In genomic region chr3:101809178-101810022, GRCh38 we compare ENCODE assay signal across 8 cellular contexts. TPM values are rescaled to one million over a fixed set of nuclear protein-coding genes. Genes with fewer than 3 reads are reported as not detected.
DNase-seq lines count a peak whose midpoint lies in the region; ATAC-seq, FAIRE-seq and TF ChIP-seq lines count a peak whose summit lies in the region.

No MANE protein-coding gene starts in this region.

- H4K20me1 ChIP-seq in PC-3 (ENCODE audit: low read length) (no peaks in the 10 kb centered on the region), GM12878 (ENCODE audit: control insufficient read depth, insufficient read depth) (no peaks in the 10 kb centered on the region), keratinocyte (ENCODE audit: control insufficient read depth, extremely low read depth, insufficient read depth, low read length) (no peaks in the 10 kb centered on the region)

- no peak overlapping the region for H3K4me3 ChIP-seq in PC-3 (ENCODE audit: low read length)
- no peak overlapping the region for H3K4me3 ChIP-seq in GM12878
- H3K4me3 ChIP-seq in keratinocyte (ENCODE audit: control insufficient read depth in 2 of 3, extremely low read depth in 1 of 3, insufficient read depth in 2 of 3, low read depth in 1 of 3, low read length in 3 of 3): no peak overlapping the region

- TF ChIP-seq EP300 in GM12878 (IDR thresholded peaks at IDR 0.05; ENCODE audit: borderline replicate concordance in 1 of 2, control insufficient read depth in 1 of 2, low read depth in 2 of 2, low read length in 2 of 2): no peak

- peak; percentile 82 for TF ChIP-seq RAD21 in GM12878 (IDR thresholded peaks at IDR 0.05; ENCODE audit: insufficient read depth, low read depth, low read length)

- RAD21 ChIA-PET in GM12878 (lab: Charles Lee; ENCODE audit: unreplicated experiment): interaction anchor here (0.6 to 15.9 kb wide), 17 partner anchors 11 to 727 kb away, joined by 3 to 659 read pairs (median 3); partner anchors contain the start of gene NFKBIZ

- H3K36me3 ChIP-seq in PC-3 (ENCODE audit: low read depth, low read length) (no peaks in the 10 kb centered on the region), GM12878 (ENCODE audit: control insufficient read depth in 2 of 2, insufficient read depth in 2 of 2, low read length in 1 of 2) (no peaks in the 10 kb centered on the region), keratinocyte (ENCODE audit: control insufficient read depth in 2 of 2, extremely low read depth in 1 of 2, insufficient read depth in 2 of 2, low read length in 2 of 2) (no peaks in the 10 kb centered on the region)

- intact Hi-C loops in PC-3 (cut with micrococcal nuclease): loop anchor here (1.0 to 10.0 kb wide), 10 partner anchors 53 to 863 kb away; no protein-coding TSS in a partner anchor
- intact Hi-C loops in GM12878 (cut with micrococcal nuclease; ENCODE audit: unreplicated experiment): loop anchor here (1.0 to 10.0 kb wide), 5 partner anchors 128 to 865 kb away; no protein-coding TSS in a partner anchor

- no peaks in the 10 kb centered on the region for H3K27me3 ChIP-seq in PC-3 (ENCODE audit: low read length)
- H3K27me3 ChIP-seq in GM12878 (replicated peaks in 1 of 2; ENCODE audit: control insufficient read depth in 2 of 2, insufficient read depth in 2 of 2, low read length in 1 of 2): no peaks in the 10 kb centered on the region
- H3K27me3 ChIP-seq in keratinocyte (ENCODE audit: control insufficient read depth, extremely low read depth, insufficient read depth, low read length): no peaks in the 10 kb centered on the region

- H3K27ac Mint-ChIP-seq in activated CD8-positive, alpha-beta memory T cell treated with anti-CD3 and anti-CD28 coated beads, Interleukin-2, amount 10 ng/mL, durations not matched to agents 7 days and 5 days: peak overlapping the region; percentile 52

- POLR2A ChIA-PET in PC-3 (lab: Charles Lee; ENCODE audit: unreplicated experiment) (no interaction called here), GM12878 (lab: Charles Lee) (interaction anchor here (0.7 kb wide), 1 partner anchor 420 kb away, joined by 3 read pairs; no protein-coding TSS in a partner anchor)

- no peak for DNase-seq in activated CD8-positive, alpha-beta memory T cell treated with anti-CD3 and anti-CD28 coated beads, Interleukin-2, amount 10 ng/mL, durations not matched to agents 7 days and 5 days
- DNase-seq in activated CD8-positive, alpha-beta memory T cell treated with anti-CD3 and anti-CD28 coated beads for 24 hours: no peak
- peak; percentile 74 for DNase-seq in PC-3
- no peak for DNase-seq in GM12878 (ENCODE audit: low read depth, low spot score)
- DNase-seq in keratinocyte (ENCODE audit: low read depth, low spot score): no peak
- DNase-seq in stimulated activated naive CD4-positive, alpha-beta T cell treated with Interleukin-2 at 50 U/mL for 16 hours (lab: John Stamatoyannopoulos, UW): peak; percentile 5
- DNase-seq in SHP77 treated with DMSO at 0.1 percent for 48 hours (lab: John Stamatoyannopoulos, UW): no peak

- no peaks in the 10 kb centered on the region for H3K79me2 ChIP-seq in PC-3 (ENCODE audit: low read length)
- H3K79me2 ChIP-seq in GM12878 (ENCODE audit: control insufficient read depth, insufficient read depth, low read length): no peaks in the 10 kb centered on the region
- H3K79me2 ChIP-seq in keratinocyte (ENCODE audit: control insufficient read depth, insufficient read depth, low read length): no peaks in the 10 kb centered on the region

- in situ Hi-C loops in GM12878 (cut with MboI): loop anchor here (5.0 kb wide), 2 partner anchors 418 to 723 kb away; no protein-coding TSS in a partner anchor

- no peaks in the 10 kb centered on the region for H3K9me2 ChIP-seq in PC-3 (replicated peaks; ENCODE audit: low read length)

- peak; percentile 93 for TF ChIP-seq CTCF in PC-3 (conservative IDR thresholded peaks at IDR 0.05; ENCODE audit: low read depth, low read length)
- peak; percentile 56 to 84 (median 65); a peak in 5 of 6 replicates for TF ChIP-seq CTCF in GM12878 (IDR thresholded peaks at IDR 0.05 in 2 of 3, conservative IDR thresholded peaks at IDR 0.05 in 1 of 3; ENCODE audit: control insufficient read depth in 2 of 3, extremely low read depth in 1 of 3, insufficient read depth in 1 of 3, low read depth in 3 of 3, low read length in 3 of 3)
- peak; percentile 47 to 53 (median 52) for TF ChIP-seq CTCF in keratinocyte (optimal IDR thresholded peaks at IDR 0.05 in 1 of 3, IDR thresholded peaks at IDR 0.05 in 1 of 3, conservative IDR thresholded peaks at IDR 0.05 in 1 of 3; ENCODE audit: extremely low read depth in 1 of 3, insufficient read depth in 2 of 3, low read length in 3 of 3)

- ATAC-seq in activated CD8-positive, alpha-beta memory T cell treated with anti-CD3 and anti-CD28 coated beads, Interleukin-2, amount 10 ng/mL, durations not matched to agents 7 days and 5 days: peak; percentile 62
- ATAC-seq in HG02759 (IDR thresholded peaks at IDR 0.05; ENCODE audit: unreplicated experiment) (peak; percentile 52), PC-3 (peak; percentile 78), GM12878 (peak; percentile 64)

- peak overlapping the region; percentile 51 for H3K9ac ChIP-seq in PC-3 (ENCODE audit: low read length)
- H3K9ac ChIP-seq in GM12878 (ENCODE audit: control insufficient read depth, insufficient read depth, low read length): no peak overlapping the region
- H3K9ac ChIP-seq in keratinocyte (ENCODE audit: control insufficient read depth, extremely low read depth, insufficient read depth, low read length): no peak overlapping the region

- H3K4me1 ChIP-seq in PC-3 (ENCODE audit: insufficient read depth, low read length): peaks cover 19% of the 10 kb centered on the region
- H3K4me1 ChIP-seq in GM12878 (ENCODE audit: control insufficient read depth, insufficient read depth, low read length): peaks cover 15% of the 10 kb centered on the region
- H3K4me1 ChIP-seq in keratinocyte (ENCODE audit: control insufficient read depth, extremely low read depth, insufficient read depth, low read length): no peaks in the 10 kb centered on the region

- dilution Hi-C loops in keratinocyte (cut with MboI; ENCODE audit: extremely low pct_ligation_motif_present, low sequenced_read_pairs): loop anchor here (10.0 kb wide), 1 partner anchor 415 kb away; no protein-coding TSS in a partner anchor

- H3K9me3 ChIP-seq in PC-3 (ENCODE audit: low read length) (no peaks in the 10 kb centered on the region), GM12878 (replicated peaks; ENCODE audit: control insufficient read depth, insufficient read depth, low read length) (no peaks in the 10 kb centered on the region; the same call in 2 of the 3 replicates), keratinocyte (ENCODE audit: control insufficient read depth, low read depth, low read length) (no peaks in the 10 kb centered on the region)

- peak overlapping the region; percentile 58 for H3K27ac ChIP-seq in PC-3 (ENCODE audit: low read length)
- no peak overlapping the region for H3K27ac ChIP-seq in GM12878 (ENCODE audit: control insufficient read depth, insufficient read depth)
- H3K27ac ChIP-seq in keratinocyte (ENCODE audit: control insufficient read depth, insufficient read depth, low read length): no peak overlapping the region

- peaks cover 6% of the 10 kb centered on the region for H3K36me3 Mint-ChIP-seq in activated CD8-positive, alpha-beta memory T cell treated with anti-CD3 and anti-CD28 coated beads, Interleukin-2, amount 10 ng/mL, durations not matched to agents 7 days and 5 days

- H2AFZ ChIP-seq in PC-3 (ENCODE audit: low read length) (no peak overlapping the region), GM12878 (ENCODE audit: control insufficient read depth, low read depth, low read length) (no peak overlapping the region), keratinocyte (ENCODE audit: control insufficient read depth, low read length) (no peak overlapping the region)

- H3K9me1 ChIP-seq in keratinocyte (ENCODE audit: control insufficient read depth, extremely low read depth, insufficient read depth, low read length): no peaks in the 10 kb centered on the region

- FAIRE-seq in GM12878 (lab: Jason Lieb, UNC) (peak; percentile 68), keratinocyte (lab: Jason Lieb, UNC) (peak; percentile 66)

- CTCF ChIA-PET in activated CD8-positive, alpha-beta memory T cell treated with anti-CD3 and anti-CD28 coated beads, Interleukin-2, amount 10 ng/mL, durations not matched to agents 7 days and 5 days (lab: Charles Lee): interaction anchor here (0.9 to 9.9 kb wide), 11 partner anchors 12 to 419 kb away, joined by 3 to 128 read pairs (median 4); partner anchors contain the start of gene NFKBIZ
- CTCF ChIA-PET in PC-3 (lab: Charles Lee): interaction anchor here (2.9 kb wide), 1 partner anchor 416 kb away, joined by 14 read pairs; no protein-coding TSS in a partner anchor
- CTCF ChIA-PET in GM12878 (lab: Yijun Ruan, JAX): interaction anchor here (0.5 to 15.9 kb wide), 45 partner anchors 9 to 1786 kb away, joined by 3 to 1057 read pairs (median 3); partner anchors contain the start of gene NFKBIZ

- H3K4me2 ChIP-seq in PC-3 (ENCODE audit: low read length) (peak overlapping the region; percentile 52), GM12878 (ENCODE audit: control insufficient read depth, insufficient read depth) (no peak overlapping the region), keratinocyte (ENCODE audit: control insufficient read depth, extremely low read depth, insufficient read depth, low read depth, low read length) (no peak overlapping the region)

- no peak overlapping the region for H3K4me3 Mint-ChIP-seq in activated CD8-positive, alpha-beta memory T cell treated with anti-CD3 and anti-CD28 coated beads, Interleukin-2, amount 10 ng/mL, durations not matched to agents 7 days and 5 days

- H3F3A ChIP-seq in PC-3 (ENCODE audit: low read length, unreplicated experiment): no peaks in the 10 kb centered on the region

- BruUV-seq in PC-3 (replicated peaks; lab: Mats Ljungman, UMichigan): no TSS peak
- BruUV-seq in GM12878 (replicated peaks; lab: Mats Ljungman, UMichigan): no TSS peak

- no peaks in the 10 kb centered on the region for H3K9me3 Mint-ChIP-seq in activated CD8-positive, alpha-beta memory T cell treated with anti-CD3 and anti-CD28 coated beads, Interleukin-2, amount 10 ng/mL, durations not matched to agents 7 days and 5 days (ENCODE audit: low read depth)

- no peak for TF ChIP-seq POLR2A in GM12878 (IDR thresholded peaks at IDR 0.05; ENCODE audit: low read depth, low read length)

- H3K4me1 Mint-ChIP-seq in activated CD8-positive, alpha-beta memory T cell treated with anti-CD3 and anti-CD28 coated beads, Interleukin-2, amount 10 ng/mL, durations not matched to agents 7 days and 5 days: peaks cover 55% of the 10 kb centered on the region

- SMC1A ChIA-PET in GM12878 (lab: Charles Lee; ENCODE audit: uncharacterized antibody, unreplicated experiment): interaction anchor here (0.8 to 19.7 kb wide), 28 partner anchors 8 to 742 kb away, joined by 3 to 949 read pairs (median 4); no protein-coding TSS in a partner anchor

- H3K27me3 Mint-ChIP-seq in activated CD8-positive, alpha-beta memory T cell treated with anti-CD3 and anti-CD28 coated beads, Interleukin-2, amount 10 ng/mL, durations not matched to agents 7 days and 5 days: no peaks in the 10 kb centered on the region

RNA-seq across cellular contexts. Expression of gene NXPE3, which starts 30.4 kb away (rescaled TPM):
- 10 to 100 TPM; 19.6 to 20.4 TPM for total RNA-seq in activated CD8-positive, alpha-beta memory T cell treated with anti-CD3 and anti-CD28 coated beads, Interleukin-2, amount 10 ng/mL, durations not matched to agents 7 days and 5 days
- total RNA-seq in PC-3 (2014; rRNA removed) (11.6 and 12.6 TPM in 2 replicates), GM12878 (2014; rRNA removed) (4.5 and 5.5 TPM in 2 replicates), GM12878 (2014; rRNA removed; fragmentation: Illumina TruSeq; extraction: Trizol) (2.4 TPM in 2 replicates), GM12878 (2021) (6.4 and 6.9 TPM in 2 replicates)
- total RNA-seq in GM12878 (2013; cell fraction: nucleolus; rRNA removed): 2.5 and 3.0 TPM in 2 replicates
- polyA plus RNA-seq in GM12878 (2011; ENCODE audit: low read depth): 2.1 TPM
- polyA plus RNA-seq in GM12878 (2011; rRNA removed) (3.7 and 4.7 TPM in 2 replicates), GM12878 (2014; fragmentation: Illumina TruSeq; extraction: Trizol) (5.0 and 5.5 TPM in 2 replicates), GM12878 (2014; fragmentation: Nextera tagmentation; extraction: Ambion mirVana) (1 to 10 TPM; 2.0 to 2.2 TPM), GM12878 (2014; rRNA removed) (5.2 and 5.4 TPM in 2 replicates), GM12878 (2016; fragmentation: Nextera tagmentation; extraction: Ambion mirVana) (1 to 10 TPM; 6.8 to 8.7 TPM), keratinocyte (15.8 to 19.9 TPM (median 16.8 TPM) in 3 replicates)
- polyA plus RNA-seq in GM12878 (2011; cell fraction: cytosol; rRNA removed): 3.3 and 4.3 TPM in 2 replicates
- 2.0 and 2.1 TPM in 2 replicates for polyA plus RNA-seq in GM12878 (2011; cell fraction: nucleus; rRNA removed)
- polyA plus RNA-seq in GM12878 (2012): 2.3 and 2.6 TPM in 2 replicates
- polyA minus RNA-seq in GM12878 (2011; rRNA and poly(A)+ RNA removed): 6.5 and 8.9 TPM in 2 replicates
- 2.0 and 2.3 TPM in 2 replicates for polyA minus RNA-seq in GM12878 (2011; cell fraction: cytosol; rRNA and poly(A)+ RNA removed)
- polyA minus RNA-seq in GM12878 (2011; cell fraction: nucleus; rRNA and poly(A)+ RNA removed): 2.3 and 4.4 TPM in 2 replicates
- polyA plus RNA-seq in keratinocyte (2011; ENCODE audit: low read depth): 2.6 TPM
- 10.2 and 14.8 TPM in 2 replicates for polyA plus RNA-seq in keratinocyte (2011; cell fraction: cytosol; rRNA removed)
- polyA plus RNA-seq in keratinocyte (2011; cell fraction: nucleus; rRNA removed): 14.9 and 18.2 TPM in 2 replicates
- polyA plus RNA-seq in keratinocyte (2012; ENCODE audit: low replicate concordance): 1.6 and 13.9 TPM in 2 replicates
- 28.7 to 36.9 TPM (median 35.8 TPM) in 3 replicates for polyA minus RNA-seq in keratinocyte
- polyA minus RNA-seq in keratinocyte (2011; cell fraction: cytosol; rRNA and poly(A)+ RNA removed): 13.8 TPM
- 19.4 and 27.1 TPM in 2 replicates for polyA minus RNA-seq in keratinocyte (2011; cell fraction: nucleus; rRNA and poly(A)+ RNA removed)

RNA-seq across cellular contexts. Expression of gene NFKBIZ, which starts 39.9 kb away (rescaled TPM):
- 10 to 100 TPM; 51.3 to 65.1 TPM for total RNA-seq in activated CD8-positive, alpha-beta memory T cell treated with anti-CD3 and anti-CD28 coated beads, Interleukin-2, amount 10 ng/mL, durations not matched to agents 7 days and 5 days
- total RNA-seq in PC-3 (2014; rRNA removed): 63.0 and 70.2 TPM in 2 replicates
- 396 and 457 TPM in 2 replicates for total RNA-seq in GM12878 (2013; cell fraction: nucleolus; rRNA removed)
- 19.0 and 23.6 TPM in 2 replicates for total RNA-seq in GM12878 (2014; rRNA removed)
- 20.1 and 24.3 TPM in 2 replicates for total RNA-seq in GM12878 (2014; rRNA removed; fragmentation: Illumina TruSeq; extraction: Trizol)
- 27.0 and 27.3 TPM in 2 replicates for total RNA-seq in GM12878 (2021)
- polyA plus RNA-seq in GM12878 (2011; ENCODE audit: low read depth): 15.6 TPM
- polyA plus RNA-seq in GM12878 (2011; rRNA removed): 50.8 and 53.8 TPM in 2 replicates
- polyA plus RNA-seq in GM12878 (2011; cell fraction: cytosol; rRNA removed): 22.1 and 28.4 TPM in 2 replicates
- polyA plus RNA-seq in GM12878 (2011; cell fraction: nucleus; rRNA removed): 95.4 and 129 TPM in 2 replicates
- 19.3 and 20.9 TPM in 2 replicates for polyA plus RNA-seq in GM12878 (2012)
- polyA plus RNA-seq in GM12878 (2014; fragmentation: Illumina TruSeq; extraction: Trizol): 16.5 and 21.7 TPM in 2 replicates
- polyA plus RNA-seq in GM12878 (2014; fragmentation: Nextera tagmentation; extraction: Ambion mirVana): 1 to 10 TPM; 6.3 to 8.9 TPM
- polyA plus RNA-seq in GM12878 (2014; rRNA removed): 18.2 TPM in 2 replicates
- polyA plus RNA-seq in GM12878 (2016; fragmentation: Nextera tagmentation; extraction: Ambion mirVana): 1 to 10 TPM; 7.7 to 8.5 TPM
- 114 and 135 TPM in 2 replicates for polyA minus RNA-seq in GM12878 (2011; rRNA and poly(A)+ RNA removed)
- polyA minus RNA-seq in GM12878 (2011; cell fraction: cytosol; rRNA and poly(A)+ RNA removed): 25.4 and 32.1 TPM in 2 replicates
- 165 and 223 TPM in 2 replicates for polyA minus RNA-seq in GM12878 (2011; cell fraction: nucleus; rRNA and poly(A)+ RNA removed)
- polyA plus RNA-seq in keratinocyte: 24.6 to 133 TPM (median 88.9 TPM) in 3 replicates
- 42.2 TPM for polyA plus RNA-seq in keratinocyte (2011; ENCODE audit: low read depth)
- 20.8 and 25.5 TPM in 2 replicates for polyA plus RNA-seq in keratinocyte (2011; cell fraction: cytosol; rRNA removed)
- 190 and 207 TPM in 2 replicates for polyA plus RNA-seq in keratinocyte (2011; cell fraction: nucleus; rRNA removed)
- polyA plus RNA-seq in keratinocyte (2012; ENCODE audit: low replicate concordance): 9.0 and 40.2 TPM in 2 replicates
- polyA minus RNA-seq in keratinocyte: 17.8 to 168 TPM (median 144 TPM) in 3 replicates
- 35.3 TPM for polyA minus RNA-seq in keratinocyte (2011; cell fraction: cytosol; rRNA and poly(A)+ RNA removed)
- 161 and 247 TPM in 2 replicates for polyA minus RNA-seq in keratinocyte (2011; cell fraction: nucleus; rRNA and poly(A)+ RNA removed)

Comparison
In these comparisons a context has a peak if more than half of its experiments do, and no peak if none do; other contexts are left out.
1. DNase-seq: peak in PC-3 (single experiment) and stimulated activated naive CD4-positive, alpha-beta T cell treated with Interleukin-2 at 50 U/mL for 16 hours (single experiment); none in activated CD8-positive, alpha-beta memory T cell treated with anti-CD3 and anti-CD28 coated beads, Interleukin-2, amount 10 ng/mL, durations not matched to agents 7 days and 5 days (single experiment), activated CD8-positive, alpha-beta memory T cell treated with anti-CD3 and anti-CD28 coated beads for 24 hours (single experiment), GM12878 (single experiment), keratinocyte (single experiment) and SHP77 treated with DMSO at 0.1 percent for 48 hours (single experiment).
2. Peak in every context shown above with its lines, with median percentiles within 50 percentile points of each other: ATAC-seq and CTCF ChIP-seq.